ENCODE assay signal across 4 cellular contexts in the genomic region with DNA sequence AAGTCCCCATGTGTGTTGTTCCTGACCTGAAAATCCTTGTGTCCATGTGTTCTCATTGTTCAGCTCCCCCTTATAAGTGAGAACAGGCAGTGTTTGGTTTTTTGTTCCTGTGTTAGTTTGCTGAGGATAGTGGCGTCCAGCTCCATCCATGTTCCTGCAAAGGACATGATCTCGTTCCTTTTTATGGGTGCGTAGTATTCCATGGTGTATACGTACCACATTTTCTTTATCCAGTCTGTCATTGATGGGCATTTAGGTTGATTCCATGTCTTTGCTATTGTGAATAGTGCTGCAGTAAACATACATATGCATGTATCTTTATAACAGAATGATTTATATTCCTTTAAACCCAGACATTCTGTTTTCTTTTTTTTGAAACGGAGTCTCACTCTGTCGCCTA. TPM values are rescaled to one million over a fixed set of nuclear protein-coding genes. Genes with fewer than 3 reads are reported as not detected.
"Had no signal": no experiment of that assay in that cellular context is flagged by ENCODE, and none has a peak within 500 bp of the region (broad histone marks: within the 10 kb centered on the region; RNA-seq: fewer than 3 reads in every experiment).

No MANE protein-coding gene starts in this region.

RNA-seq across cellular contexts. Expression of a gene that starts 6.2 kb away (rescaled TPM):
- total RNA-seq: naive thymus-derived CD4-positive, alpha-beta T cell; naive thymus-derived CD8-positive, alpha-beta T cell; natural killer cell; natural killer cell treated with Interleukin-12 subunit alpha and Interleukin-12 subunit beta and Interleukin-15 and Interleukin-18, amount 100 ng/mL, for 72 hours had no signal
- polyA plus RNA-seq: naive thymus-derived CD4-positive, alpha-beta T cell; naive thymus-derived CD8-positive, alpha-beta T cell had no signal
